1 cellular context compared by ENCODE assay signal in genomic region chr14:93106541-93107156, GRCh38.
TF ChIP-seq lines count a peak whose summit lies in the region.

No MANE protein-coding gene starts in this region.

TF ChIP-seq in WTC11, 78 proteins besides CTCF, POLR2A, EP300 and RAD21:
- TF ChIP-seq E2F5 (CRISPR knock-in tag; IDR thresholded peaks at IDR 0.05) (no peak), NFATC4 (CRISPR knock-in tag; IDR thresholded peaks at IDR 0.05) (no peak), TEAD1 (CRISPR knock-in tag; IDR thresholded peaks at IDR 0.05) (no peak), SOX15 (CRISPR knock-in tag; IDR thresholded peaks at IDR 0.05) (no peak), CREB1 (CRISPR knock-in tag; IDR thresholded peaks at IDR 0.05) (no peak), FOXJ3 (CRISPR knock-in tag; IDR thresholded peaks at IDR 0.05; ENCODE audit: borderline replicate concordance) (no peak), ZBTB43 (CRISPR knock-in tag; IDR thresholded peaks at IDR 0.05) (no peak), MLX (CRISPR knock-in tag; IDR thresholded peaks at IDR 0.05) (no peak), NFE2L1 (CRISPR knock-in tag; IDR thresholded peaks at IDR 0.05) (no peak)
